ENCODE assay signal across 8 cellular contexts in genomic region chr4:99811850-99812249, GRCh38. TPM values are rescaled to one million over a fixed set of nuclear protein-coding genes. Genes with fewer than 3 reads are reported as not detected.
DNase-seq lines count a peak whose midpoint lies in the region; ATAC-seq, FAIRE-seq and TF ChIP-seq lines count a peak whose summit lies in the region.

No MANE protein-coding gene starts in this region.

- H3K36me3 ChIP-seq in HepG2 (replicated peaks in 1 of 2; ENCODE audit: control insufficient read depth in 1 of 2, insufficient read depth in 2 of 2, low read length in 2 of 2), result no peaks in the 10 kb centered on the region
- no peaks in the 10 kb centered on the region for H3K36me3 ChIP-seq in transverse colon
- no peaks in the 10 kb centered on the region for H3K36me3 ChIP-seq in sigmoid colon

- 0% methylated on average over 1 of the region's 1 CpG for WGBS in HepG2 (ENCODE audit: low lambda C conversion rate)
- 64% methylated on average over 1 of the region's 1 CpG; no CpG with 5 or more reads in 1 of the 2 donors for WGBS in transverse colon (ENCODE audit: low coverage in 1 of 2), 2 donors
- 42 to 52% methylated on average over 1 of the region's 1 CpG for WGBS in sigmoid colon, 2 donors

- POLR2A ChIA-PET in HepG2 (lab: Yijun Ruan, JAX), result no interaction called here

- H3K4me2 ChIP-seq in HepG2 (ENCODE audit: low read depth, low read length), result no peak overlapping the region

- no peaks in the 10 kb centered on the region for H3K36me3 Mint-ChIP-seq in activated naive CD8-positive, alpha-beta T cell treated with anti-CD3 and anti-CD28 coated beads, Interleukin-2, amount 50 U/mL, for 24 hours (ENCODE audit: low read depth)
- H3K36me3 Mint-ChIP-seq in activated naive CD8-positive, alpha-beta T cell treated with anti-CD3 and anti-CD28 coated beads for 36 hours, result peaks cover 2% of the 10 kb centered on the region
- no peaks in the 10 kb centered on the region for H3K36me3 Mint-ChIP-seq in activated naive CD4-positive, alpha-beta T cell treated with anti-CD3 and anti-CD28 coated beads for 36 hours (ENCODE audit: low read depth)

- intact Hi-C loops in activated naive CD4-positive, alpha-beta T cell treated with anti-CD3 and anti-CD28 coated beads for 36 hours (cut with micrococcal nuclease), result loop anchor here (1.0 kb wide), 3 partner anchors 73 to 251 kb away; no protein-coding TSS in a partner anchor
- intact Hi-C loops in HepG2 (cut with micrococcal nuclease; ENCODE audit: unreplicated experiment), result no loop called here
- intact Hi-C loops in transverse colon (cut with DNase I; ENCODE audit: low total_unique reads), result no loop called here
- intact Hi-C loops in sigmoid colon (cut with DNase I), result no loop called here

- no peaks in the 10 kb centered on the region for H3K9me3 Mint-ChIP-seq in activated naive CD8-positive, alpha-beta T cell treated with anti-CD3 and anti-CD28 coated beads, Interleukin-2, amount 50 U/mL, for 24 hours
- peaks cover 2% of the 10 kb centered on the region for H3K9me3 Mint-ChIP-seq in activated naive CD8-positive, alpha-beta T cell treated with anti-CD3 and anti-CD28 coated beads for 36 hours
- H3K9me3 Mint-ChIP-seq in activated naive CD4-positive, alpha-beta T cell treated with anti-CD3 and anti-CD28 coated beads for 36 hours, result no peaks in the 10 kb centered on the region

- peaks cover 2% of the 10 kb centered on the region for H3K27me3 Mint-ChIP-seq in activated naive CD8-positive, alpha-beta T cell treated with anti-CD3 and anti-CD28 coated beads, Interleukin-2, amount 50 U/mL, for 24 hours
- no peaks in the 10 kb centered on the region for H3K27me3 Mint-ChIP-seq in activated naive CD8-positive, alpha-beta T cell treated with anti-CD3 and anti-CD28 coated beads for 36 hours
- no peaks in the 10 kb centered on the region for H3K27me3 Mint-ChIP-seq in activated naive CD4-positive, alpha-beta T cell treated with anti-CD3 and anti-CD28 coated beads for 36 hours (ENCODE audit: low read depth)

- in situ Hi-C loops in HepG2 (cut with HindIII; ENCODE audit: extremely low pct_ligation_motif_present, low pct_unique_long_range_greater_than_20kb) (loop anchor here (5.0 kb wide), 1 partner anchor 135 kb away; the partner anchor contains the start of gene DNAJB14), transverse colon (cut with MboI; ENCODE audit: low pct_ligation_motif_present in 1 of 4, low pct_unique_long_range_greater_than_20kb in 1 of 4, low sequenced_read_pairs in 3 of 4) (loop anchor here in 3 of 4 donors (5.0 to 10.0 kb wide), 4 partner anchors 133 to 250 kb away; partner anchors contain the start of genes DNAJB14 (in 1 of the 3), H2AZ1 (in 1 of the 3) and TRMT10A (in 1 of the 3))

- ATAC-seq in activated naive CD8-positive, alpha-beta T cell treated with anti-CD3 and anti-CD28 coated beads, Interleukin-2, amount 50 U/mL, for 24 hours, result no peak
- ATAC-seq in HepG2, result no peak

- CTCF ChIA-PET in activated naive CD4-positive, alpha-beta T cell treated with anti-CD3 and anti-CD28 coated beads for 36 hours (lab: Charles Lee), result interaction anchor here (0.6 to 3.7 kb wide), 37 partner anchors 9 to 302 kb away, joined by 3 to 50 read pairs (median 4); partner anchors contain the start of genes DNAJB14, LAMTOR3 and TRMT10A
- CTCF ChIA-PET in HepG2 (lab: Yijun Ruan, JAX; ENCODE audit: low intra/inter-chr PET ratio, low total read pairs), result no interaction called here

- TF ChIP-seq POLR2A in HepG2 (IDR thresholded peaks at IDR 0.05; ENCODE audit: insufficient read depth in 1 of 2, low read depth in 2 of 2, low read length in 2 of 2) (no peak), transverse colon (IDR thresholded peaks at IDR 0.05) (no peak), sigmoid colon (IDR thresholded peaks at IDR 0.05) (no peak)

- H3K4me1 Mint-ChIP-seq in activated naive CD8-positive, alpha-beta T cell treated with anti-CD3 and anti-CD28 coated beads, Interleukin-2, amount 50 U/mL, for 24 hours, result peaks cover 43% of the 10 kb centered on the region
- peaks cover 34% of the 10 kb centered on the region for H3K4me1 Mint-ChIP-seq in activated naive CD8-positive, alpha-beta T cell treated with anti-CD3 and anti-CD28 coated beads for 36 hours
- H3K4me1 Mint-ChIP-seq in activated naive CD4-positive, alpha-beta T cell treated with anti-CD3 and anti-CD28 coated beads for 36 hours (ENCODE audit: low read depth), result peaks cover 41% of the 10 kb centered on the region

- H3K4me1 ChIP-seq in HepG2 (ENCODE audit: insufficient read depth, low read length) (peaks cover 11% of the 10 kb centered on the region), transverse colon (peaks cover 0 to 14% (median 5%) of the 10 kb centered on the region in 4 donors), sigmoid colon (peaks cover 0 to 6% (median 0%) of the 10 kb centered on the region in 4 donors)

- BruUV-seq in HepG2 (replicated peaks; lab: Mats Ljungman, UMichigan), result no TSS peak

- H3K4me3 ChIP-seq in HepG2 (replicated peaks in 1 of 3; ENCODE audit: insufficient read depth in 1 of 3, low read depth in 2 of 3, low read length in 3 of 3) (no peak overlapping the region), transverse colon (no peak overlapping the region), sigmoid colon (no peak overlapping the region)

- H3K9ac ChIP-seq in HepG2 (ENCODE audit: insufficient read depth, low read depth, low read length), result no peak overlapping the region

- no peak for FAIRE-seq in HepG2 (lab: Jason Lieb, UNC)

- no peaks in the 10 kb centered on the region for H4K20me1 ChIP-seq in HepG2 (ENCODE audit: insufficient read depth, low read length)

- no peak for TF ChIP-seq EP300 in HepG2 (IDR thresholded peaks at IDR 0.05; ENCODE audit: low read depth in 2 of 2, low read length in 2 of 2)
- no peak for TF ChIP-seq EP300 in HepG2 (CRISPR knock-in tag; IDR thresholded peaks at IDR 0.05; ENCODE audit: borderline replicate concordance)
- no peak for TF ChIP-seq EP300 in transverse colon (IDR thresholded peaks at IDR 0.05; ENCODE audit: low read depth)
- no peak for TF ChIP-seq EP300 in sigmoid colon (IDR thresholded peaks at IDR 0.05)

- no peaks in the 10 kb centered on the region; a peak in 1 of 5 replicates for H3K27me3 ChIP-seq in HepG2 (ENCODE audit: control insufficient read depth in 1 of 2, insufficient read depth in 2 of 2, low read length in 2 of 2)
- H3K27me3 ChIP-seq in transverse colon, result no peaks in the 10 kb centered on the region
- no peaks in the 10 kb centered on the region for H3K27me3 ChIP-seq in sigmoid colon

- no peak for TF ChIP-seq RAD21 in HepG2 (CRISPR knock-in tag; IDR thresholded peaks at IDR 0.05)

- H3K79me2 ChIP-seq in HepG2 (ENCODE audit: insufficient read depth, low read length), result no peaks in the 10 kb centered on the region

- peak; percentile 58 for DNase-seq in activated naive CD8-positive, alpha-beta T cell treated with anti-CD3 and anti-CD28 coated beads, Interleukin-2, amount 50 U/mL, for 24 hours
- DNase-seq in activated naive CD8-positive, alpha-beta T cell treated with anti-CD3 and anti-CD28 coated beads for 36 hours, result no peak
- DNase-seq in NOMO-1 treated with dmso at 0.1 percent for 144 hours (lab: John Stamatoyannopoulos, UW; ENCODE audit: unreplicated experiment), result peak; percentile 40
- peak; percentile 78 for DNase-seq in activated naive CD4-positive, alpha-beta T cell treated with anti-CD3 and anti-CD28 coated beads for 36 hours
- peak; percentile 15 for DNase-seq in HepG2 (ENCODE audit: low spot score)
- peak; percentile 45 for DNase-seq in transverse colon
- no peak for DNase-seq in 8988T
- DNase-seq in sigmoid colon, result no peak

- H3K4me3 Mint-ChIP-seq in activated naive CD8-positive, alpha-beta T cell treated with anti-CD3 and anti-CD28 coated beads, Interleukin-2, amount 50 U/mL, for 24 hours, result no peak overlapping the region
- H3K4me3 Mint-ChIP-seq in activated naive CD8-positive, alpha-beta T cell treated with anti-CD3 and anti-CD28 coated beads for 36 hours, result no peak overlapping the region
- H3K4me3 Mint-ChIP-seq in activated naive CD4-positive, alpha-beta T cell treated with anti-CD3 and anti-CD28 coated beads for 36 hours, result no peak overlapping the region

- no peak overlapping the region for H2AFZ ChIP-seq in HepG2 (ENCODE audit: low read length)

- no peak overlapping the region for H3K27ac Mint-ChIP-seq in activated naive CD8-positive, alpha-beta T cell treated with anti-CD3 and anti-CD28 coated beads, Interleukin-2, amount 50 U/mL, for 24 hours
- no peak overlapping the region for H3K27ac Mint-ChIP-seq in activated naive CD8-positive, alpha-beta T cell treated with anti-CD3 and anti-CD28 coated beads for 36 hours
- H3K27ac Mint-ChIP-seq in activated naive CD4-positive, alpha-beta T cell treated with anti-CD3 and anti-CD28 coated beads for 36 hours, result no peak overlapping the region

- H3K27ac ChIP-seq in HepG2 (ENCODE audit: extremely low read length, insufficient read depth, low read length) (no peak overlapping the region), transverse colon (no peak overlapping the region), sigmoid colon (no peak overlapping the region)

- peak; percentile 47 for TF ChIP-seq CTCF in HepG2 (CRISPR knock-in tag; IDR thresholded peaks at IDR 0.05)
- TF ChIP-seq CTCF in transverse colon (IDR thresholded peaks at IDR 0.05), result peak; percentile 47 to 65 (median 60)
- peak in 1 of 4 experiments; percentile 14 for TF ChIP-seq CTCF in sigmoid colon (IDR thresholded peaks at IDR 0.05)

- H3K9me3 ChIP-seq in HepG2 (ENCODE audit: low read length) (no peaks in the 10 kb centered on the region), transverse colon (no peaks in the 10 kb centered on the region), sigmoid colon (no peaks in the 10 kb centered on the region)

RNA-seq across cellular contexts. Expression of gene DAPP1, which starts 4.8 kb away (rescaled TPM):
- 10 to 100 TPM; 37.9 to 39.7 TPM for total RNA-seq in activated naive CD8-positive, alpha-beta T cell treated with anti-CD3 and anti-CD28 coated beads for 36 hours
- 10 to 100 TPM; 24.4 to 25.8 TPM for total RNA-seq in activated naive CD4-positive, alpha-beta T cell treated with anti-CD3 and anti-CD28 coated beads for 36 hours
- total RNA-seq in HepG2 (2016; rRNA removed; fragmentation: Illumina TruSeq; extraction: Trizol) (not detected in 2 replicates), transverse colon (10 to 100 TPM in 1 of 4 donors, 1 to 10 TPM in 2, under 1 TPM in 1; 0.41 to 10.7 (median 7.6) TPM), sigmoid colon (1 to 10 TPM in 3 of 4 donors, under 1 TPM in 1; 0.36 to 2.0 (median 1.2) TPM)
- not detected in 2 replicates for total RNA-seq in HepG2 (2016; cell fraction: cytosol; rRNA removed; fragmentation: Illumina TruSeq; extraction: Trizol; ENCODE audit: low read depth)
- total RNA-seq in HepG2 (2016; cell fraction: insoluble cytoplasmic fraction; rRNA removed; fragmentation: Illumina TruSeq; extraction: Trizol), result not detected in 2 replicates
- total RNA-seq in HepG2 (2016; cell fraction: membrane; rRNA removed; fragmentation: Illumina TruSeq; extraction: Trizol), result not detected in 2 replicates
- not detected in 2 replicates for total RNA-seq in HepG2 (2016; cell fraction: nucleus; rRNA removed; fragmentation: Illumina TruSeq; extraction: Trizol)
- polyA plus RNA-seq in HepG2 (2011; rRNA removed) (not detected in 2 replicates), sigmoid colon (10 to 100 TPM in 1 of 3 donors, 1 to 10 TPM in 2; 1.2 to 17.9 (median 3.0) TPM)
- not detected in 2 replicates for polyA plus RNA-seq in HepG2 (2011; cell fraction: cytosol; rRNA removed)
- not detected in 2 replicates for polyA plus RNA-seq in HepG2 (2011; cell fraction: nucleus; rRNA removed)
- polyA plus RNA-seq in HepG2 (2012), result not detected in 2 replicates
- polyA plus RNA-seq in HepG2 (2016; cell fraction: cytosol; fragmentation: Illumina TruSeq; extraction: Trizol; ENCODE audit: low read depth), result not detected in 2 replicates
- polyA plus RNA-seq in HepG2 (2016; cell fraction: insoluble cytoplasmic fraction; fragmentation: Illumina TruSeq; extraction: Trizol; ENCODE audit: low read depth), result not detected in 2 replicates
- polyA plus RNA-seq in HepG2 (2016; cell fraction: membrane; fragmentation: Illumina TruSeq; extraction: Trizol; ENCODE audit: low read depth), result not detected in 2 replicates
- not detected in 2 replicates for polyA plus RNA-seq in HepG2 (2016; cell fraction: nucleus; fragmentation: Illumina TruSeq; extraction: Trizol; ENCODE audit: insufficient read depth, low read depth)
- 0.19 TPM in 1 of 2 replicates, not detected in the other for polyA minus RNA-seq in HepG2 (2011; rRNA and poly(A)+ RNA removed; ENCODE audit: low replicate concordance)
- not detected in 2 replicates for polyA minus RNA-seq in HepG2 (2011; cell fraction: cytosol; rRNA and poly(A)+ RNA removed)
- polyA minus RNA-seq in HepG2 (2011; cell fraction: nucleus; rRNA and poly(A)+ RNA removed), result not detected in 2 replicates

Comparison
In these comparisons a context has a peak if more than half of its experiments do, and no peak if none do; other contexts are left out.
1. DNase-seq: peak in activated naive CD8-positive, alpha-beta T cell treated with anti-CD3 and anti-CD28 coated beads, Interleukin-2, amount 50 U/mL, for 24 hours (single experiment), NOMO-1 treated with dmso at 0.1 percent for 144 hours (single experiment), activated naive CD4-positive, alpha-beta T cell treated with anti-CD3 and anti-CD28 coated beads for 36 hours (single experiment), HepG2 (single experiment) and transverse colon (single experiment); none in activated naive CD8-positive, alpha-beta T cell treated with anti-CD3 and anti-CD28 coated beads for 36 hours (single experiment), 8988T (single experiment) and sigmoid colon (single experiment).